ENCODE assay signal across 21 cellular contexts in the genomic region with DNA sequence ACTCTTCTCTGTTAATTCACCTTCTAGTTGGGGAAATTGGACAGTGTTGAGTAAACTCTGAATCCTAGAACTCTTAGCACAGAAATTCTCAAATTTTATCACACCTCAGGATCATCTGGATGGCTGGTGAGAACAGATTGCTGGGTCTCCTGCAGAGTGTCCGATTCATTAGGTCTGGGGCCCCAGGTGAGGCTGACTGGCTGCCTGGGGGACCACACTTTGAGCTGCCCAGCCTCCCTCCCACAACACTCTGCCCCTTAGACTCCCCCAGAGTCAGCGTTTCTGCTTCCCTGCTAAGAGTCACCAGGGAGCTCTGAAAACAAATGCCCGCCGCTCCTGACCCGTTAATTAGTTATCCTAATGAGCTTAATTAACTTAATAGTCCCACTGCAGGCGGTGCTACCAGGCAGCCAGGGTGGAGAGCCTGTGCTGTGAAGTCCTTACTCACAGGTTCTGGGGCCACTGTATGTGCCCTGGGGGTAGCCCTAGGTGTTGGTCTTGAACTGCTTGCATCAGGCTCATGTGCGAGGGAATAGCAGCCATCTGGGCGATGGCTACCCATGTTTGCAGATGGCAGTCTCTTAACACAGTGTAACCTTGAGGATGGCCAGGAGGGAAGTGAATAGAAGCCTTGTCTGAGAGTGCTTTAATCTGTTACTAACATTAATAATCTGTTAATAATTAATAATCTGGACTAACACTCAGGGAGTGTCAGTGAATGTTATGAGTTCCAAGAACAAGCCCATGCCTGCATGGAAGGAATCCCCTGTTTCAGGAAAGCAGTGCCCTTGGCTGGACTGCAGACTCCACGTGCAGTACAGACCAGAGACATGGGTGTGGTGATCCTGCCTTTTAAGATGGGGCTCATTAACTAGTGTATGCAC. TPM values are rescaled to one million over a fixed set of nuclear protein-coding genes. Genes with fewer than 3 reads are reported as not detected.
A peak's percentile ranks its signal among the peaks of the same experiment; 100 is the strongest.
DNase-seq lines count a peak whose midpoint lies in the region; FAIRE-seq and TF ChIP-seq lines count a peak whose summit lies in the region.
"Had no signal": no experiment of that assay in that cellular context is flagged by ENCODE, and none has a peak within 500 bp of the region (broad histone marks: within the 10 kb centered on the region; RNA-seq: fewer than 3 reads in every experiment).

No MANE protein-coding gene starts in this region.

- no peaks in the 10 kb centered on the region for H3K27me3 ChIP-seq in SJCRH30
- no peaks in the 10 kb centered on the region for H3K27me3 ChIP-seq in small intestine (ENCODE audit: control insufficient read depth in 2 of 2, insufficient read depth in 2 of 2, low read length in 2 of 2)
- no peaks in the 10 kb centered on the region for H3K27me3 ChIP-seq in left ventricle myocardium inferior (ENCODE audit: low read depth)
- H3K27me3 ChIP-seq: BLaER1 treated with 17β-estradiol and CSF1 and Interleukin-3, amounts not matched to agents 10 nM and 100 nM; Peyer's patch; stomach had no signal

- TF ChIP-seq CTCF in left ventricle myocardium inferior (IDR thresholded peaks at IDR 0.05; ENCODE audit: borderline replicate concordance), result no peak

- H3K27ac ChIP-seq in SJCRH30 (peak overlapping the region; percentile 99), small intestine (ENCODE audit: low read depth in 1 of 2, low read length in 1 of 2) (peak overlapping the region; percentile 2 to 71), left ventricle myocardium inferior (replicated peaks) (no peak overlapping the region)
- H3K27ac ChIP-seq: BLaER1 treated with 17β-estradiol and CSF1 and Interleukin-3, amounts not matched to agents 10 nM and 100 nM; Peyer's patch; SK-N-MC; stomach had no signal

- H3K4me3 ChIP-seq in SJCRH30, result no peak overlapping the region
- no peak overlapping the region for H3K4me3 ChIP-seq in small intestine (ENCODE audit: low read depth in 1 of 2, low read length in 2 of 2)
- H3K4me3 ChIP-seq in left ventricle myocardium inferior, result no peak overlapping the region
- H3K4me3 ChIP-seq: BLaER1 treated with 17β-estradiol and CSF1 and Interleukin-3, amounts not matched to agents 10 nM and 100 nM; Peyer's patch; SK-N-MC; stomach had no signal

- WGBS in small intestine, 3 donors, result 34 to 61% (median 35%) methylated on average over 9 of the region's 9 CpGs

- peaks cover 15% of the 10 kb centered on the region for H3K36me3 ChIP-seq in SJCRH30
- H3K36me3 ChIP-seq in small intestine (ENCODE audit: control insufficient read depth in 2 of 2, insufficient read depth in 2 of 2, low read length in 2 of 2), result peaks cover 2 to 13% of the 10 kb centered on the region in 2 donors
- H3K36me3 ChIP-seq in left ventricle myocardium inferior, result peaks cover 30% of the 10 kb centered on the region

- H3K4me1 ChIP-seq in SJCRH30 (peaks cover 26% of the 10 kb centered on the region), small intestine (ENCODE audit: control insufficient read depth in 2 of 2, insufficient read depth in 1 of 2, low read depth in 1 of 2, low read length in 1 of 2) (peaks cover 3 to 5% of the 10 kb centered on the region in 2 donors), left ventricle myocardium inferior (peaks cover 20% of the 10 kb centered on the region)
- H3K4me1 ChIP-seq: Peyer's patch had no signal

- FAIRE-seq in islet of Langerhans (lab: Jason Lieb, UNC), result peak; percentile 96
- FAIRE-seq in small intestine (lab: Jason Lieb, UNC), result no peak
- no peak for FAIRE-seq in HTR-8/SVneo (lab: Jason Lieb, UNC)

- intact Hi-C loops in left ventricle myocardium inferior (cut with micrococcal nuclease), result no loop called here

- DNase-seq in NCI-H1417 (lab: John Stamatoyannopoulos, UW) (peak in 2 of 3 experiments; percentile 31 to 73), NCI-H1417 treated with DMSO at 0.1 percent for 48 hours (lab: John Stamatoyannopoulos, UW) (no peak), SJCRH30 (no peak), small intestine (peak; percentile 91), left ventricle myocardium inferior (no peak), AG08395 (ENCODE audit: low spot score) (no peak), HTR-8/SVneo (ENCODE audit: insufficient read length, low spot score) (no peak)
- DNase-seq: activated B cell treated with CpG ODN at 0.5 μM for 24 hours; activated CD8-positive, alpha-beta T cell treated with anti-CD3 and anti-CD28 coated beads for 36 hours; activated naive CD4-positive, alpha-beta T cell treated with anti-CD3 and anti-CD28 coated beads for 36 hours; activated T-cell treated with anti-CD3 and anti-CD28 coated beads, Interleukin-2, amount 50 U/mL, for 1 hour; anterior cingulate cortex; DMS53; NCI-H1436; nephron progenitor cell; Peyer's patch; stimulated activated CD4-positive, alpha-beta T cell treated with anti-CD3 and anti-CD28 coated beads, Interleukin-4, amount 100 ng/mL, for 1 hour; stomach had no signal

- H3K9me3 ChIP-seq in SJCRH30 (replicated peaks), result no peaks in the 10 kb centered on the region
- H3K9me3 ChIP-seq in small intestine (ENCODE audit: control insufficient read depth, low read depth), result no peaks in the 10 kb centered on the region
- no peaks in the 10 kb centered on the region for H3K9me3 ChIP-seq in left ventricle myocardium inferior (replicated peaks)
- H3K9me3 ChIP-seq: BLaER1 treated with 17β-estradiol and CSF1 and Interleukin-3, amounts not matched to agents 10 nM and 100 nM; Peyer's patch; stomach had no signal

RNA-seq across cellular contexts. Expression of a gene that starts 35.6 kb away (rescaled TPM):
- total RNA-seq in SJCRH30 (2014; rRNA removed; shearing (Covaris generic)), result 29.2 and 31.9 TPM in 2 replicates
- 10 to 100 TPM; 21.1 to 35.9 (median 23.7) TPM for polyA plus RNA-seq in small intestine
- total RNA-seq in left ventricle myocardium inferior, result 11.5 TPM

Comparison
In these comparisons a context has a peak if more than half of its experiments do, and no peak if none do; other contexts are left out.
1. DNase-seq: peak in NCI-H1417 (2 of 3) and small intestine (single experiment); none in NCI-H1417 treated with DMSO at 0.1 percent for 48 hours (single experiment), SJCRH30 (0 of 2), left ventricle myocardium inferior (single experiment), AG08395 (single experiment) and HTR-8/SVneo (single experiment).